Comparison of ENCODE assay signal across 17 cellular contexts in the genomic region with DNA sequence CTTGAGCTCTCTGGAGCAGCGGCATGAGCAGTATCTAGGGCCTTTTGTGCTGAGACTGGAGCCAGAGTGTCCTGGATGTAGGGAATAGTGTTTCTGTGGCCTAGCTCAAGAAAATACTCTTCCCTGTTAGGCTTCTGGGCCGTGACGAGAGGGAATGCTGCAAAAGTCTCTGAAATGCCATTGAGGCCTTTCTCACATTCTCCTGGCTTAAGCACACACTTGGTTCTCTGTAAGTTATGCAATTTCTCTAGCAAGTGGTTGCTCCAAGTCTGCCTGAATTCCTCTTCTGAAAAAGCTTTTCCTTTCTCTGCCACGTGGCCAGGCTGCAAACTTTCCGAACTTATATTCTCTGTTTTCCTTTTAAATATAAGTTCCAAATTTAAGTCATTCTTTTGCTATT.
A peak's percentile ranks its signal among the peaks of the same experiment; 100 is the strongest.
DNase-seq lines count a peak whose midpoint lies in the region; ATAC-seq and TF ChIP-seq lines count a peak whose summit lies in the region.
"Had no signal": no experiment of that assay in that cellular context is flagged by ENCODE, and none has a peak within 500 bp of the region (broad histone marks: within the 10 kb centered on the region; RNA-seq: fewer than 3 reads in every experiment).

No MANE protein-coding gene starts in this region.

- H3K27me3 ChIP-seq in adipocyte (replicated peaks; ENCODE audit: control insufficient read depth, insufficient read depth, low read length) (no peaks in the 10 kb centered on the region), smooth muscle cell (ENCODE audit: low read depth) (no peaks in the 10 kb centered on the region), uterus (no peaks in the 10 kb centered on the region)
- H3K27me3 ChIP-seq: BE2C; BLaER1 treated with 17β-estradiol and CSF1 and Interleukin-3, amounts not matched to agents 10 nM and 100 nM had no signal

- in situ Hi-C loops in astrocyte of the spinal cord (cut with HindIII; ENCODE audit: low sequenced_read_pairs) = no loop called here

- no peak overlapping the region for H3K9ac ChIP-seq in adipocyte (ENCODE audit: low read length)
- no peak overlapping the region for H3K9ac ChIP-seq in smooth muscle cell (ENCODE audit: low read depth)
- H3K9ac ChIP-seq: BLaER1 treated with 17β-estradiol and CSF1 and Interleukin-3, amounts not matched to agents 10 nM and 100 nM had no signal

- H3K79me2 ChIP-seq in smooth muscle cell (ENCODE audit: low read depth) = no peaks in the 10 kb centered on the region

- intact Hi-C loops in uterus (cut with DNase I; ENCODE audit: low total_unique reads) = no loop called here

- H3K36me3 ChIP-seq in adipocyte (ENCODE audit: control insufficient read depth, insufficient read depth, low read length, severe bottlenecking) (no peaks in the 10 kb centered on the region), smooth muscle cell (ENCODE audit: low read depth) (no peaks in the 10 kb centered on the region), uterus (no peaks in the 10 kb centered on the region)
- H3K36me3 ChIP-seq: BE2C; BLaER1 treated with 17β-estradiol and CSF1 and Interleukin-3, amounts not matched to agents 10 nM and 100 nM had no signal

- WGBS in smooth muscle cell (ENCODE audit: low lambda C conversion rate) = 56% methylated on average over 5 of the region's 5 CpGs

- no peak for TF ChIP-seq POLR2A in uterus (IDR thresholded peaks at IDR 0.05)

- H3K9me3 ChIP-seq in adipocyte (ENCODE audit: control insufficient read depth, low read length) = no peaks in the 10 kb centered on the region
- no peaks in the 10 kb centered on the region for H3K9me3 ChIP-seq in smooth muscle cell (replicated peaks; ENCODE audit: low read depth)
- no peaks in the 10 kb centered on the region for H3K9me3 ChIP-seq in uterus
- H3K9me3 ChIP-seq: BE2C; BLaER1 treated with 17β-estradiol and CSF1 and Interleukin-3, amounts not matched to agents 10 nM and 100 nM had no signal

- H3K27ac ChIP-seq in smooth muscle cell (ENCODE audit: low read depth) (peak overlapping the region; percentile 27), uterus (no peak overlapping the region)
- H3K27ac ChIP-seq: BLaER1 treated with 17β-estradiol and CSF1 and Interleukin-3, amounts not matched to agents 10 nM and 100 nM had no signal

- ATAC-seq in HG03432 (IDR thresholded peaks at IDR 0.05; ENCODE audit: unreplicated experiment) = no peak
- ATAC-seq: GM23338, HCT116 had no signal

- H3K4me3 ChIP-seq in adipocyte (ENCODE audit: low read length) = no peak overlapping the region
- H3K4me3 ChIP-seq in astrocyte of the spinal cord (ENCODE audit: low read depth, low read length) = no peak overlapping the region
- H3K4me3 ChIP-seq in smooth muscle cell = no peak overlapping the region
- H3K4me3 ChIP-seq in uterus = no peak overlapping the region
- H3K4me3 ChIP-seq: BLaER1 treated with 17β-estradiol and CSF1 and Interleukin-3, amounts not matched to agents 10 nM and 100 nM; GM23338 had no signal

- no peak overlapping the region for H3K4me2 ChIP-seq in smooth muscle cell
- H3K4me2 ChIP-seq: BLaER1 treated with 17β-estradiol and CSF1 and Interleukin-3, amounts not matched to agents 10 nM and 100 nM; GM23338 had no signal

- H4K20me1 ChIP-seq in smooth muscle cell (ENCODE audit: low read depth) = no peaks in the 10 kb centered on the region
- H4K20me1 ChIP-seq: BLaER1 treated with 17β-estradiol and CSF1 and Interleukin-3, amounts not matched to agents 10 nM and 100 nM had no signal

- TF ChIP-seq CTCF in astrocyte of the spinal cord (IDR thresholded peaks at IDR 0.05; ENCODE audit: low read depth, low read length) (no peak), smooth muscle cell (IDR thresholded peaks at IDR 0.05; ENCODE audit: borderline replicate concordance, insufficient read depth, poor library complexity, severe bottlenecking) (no peak), uterus (IDR thresholded peaks at IDR 0.05) (no peak)

- H3K4me1 ChIP-seq in adipocyte (ENCODE audit: control insufficient read depth, insufficient read depth, low read length) (no peaks in the 10 kb centered on the region), smooth muscle cell (ENCODE audit: low read depth) (no peaks in the 10 kb centered on the region), uterus (no peaks in the 10 kb centered on the region)
- H3K4me1 ChIP-seq: BE2C; BLaER1 treated with 17β-estradiol and CSF1 and Interleukin-3, amounts not matched to agents 10 nM and 100 nM had no signal

- H2AFZ ChIP-seq in smooth muscle cell (ENCODE audit: low read depth) = peak overlapping the region; percentile 61
- H2AFZ ChIP-seq: GM23338 had no signal

- H3F3A ChIP-seq in smooth muscle cell (ENCODE audit: low read depth) = no peaks in the 10 kb centered on the region

- peak; percentile 44 for DNase-seq in adipocyte (ENCODE audit: low read depth)
- DNase-seq in astrocyte of the spinal cord (ENCODE audit: low read depth, low spot score) = peak; percentile 0
- no peak for DNase-seq in smooth muscle cell (lab: John Stamatoyannopoulos, UW; ENCODE audit: unreplicated experiment)
- DNase-seq in stimulated activated CD4-positive, alpha-beta T cell treated with anti-CD3 and anti-CD28 coated beads, Interleukin-4, amount 100 ng/mL, for 24 hours = no peak
- DNase-seq in uterus = no peak
- DNase-seq: AML-193; BE2C; CD4-positive, alpha-beta T cell; CD8-positive, alpha-beta memory T cell; DMS 273 treated with DMSO at 0.1 percent for 48 hours; DMS79 treated with DMSO at 0.1 percent for 48 hours; GF-D8; H9 had no signal

Comparison
In these comparisons a context has a peak if more than half of its experiments do, and no peak if none do; other contexts are left out.
1. DNase-seq: peak in adipocyte (single experiment) and astrocyte of the spinal cord (single experiment); none in smooth muscle cell (single experiment), stimulated activated CD4-positive, alpha-beta T cell treated with anti-CD3 and anti-CD28 coated beads, Interleukin-4, amount 100 ng/mL, for 24 hours (single experiment) and uterus (0 of 2).